Comparison of ENCODE assay signal across 15 cellular contexts in genomic region chr10:86043236-86043635, GRCh38.
DNase-seq lines count a peak whose midpoint lies in the region; ATAC-seq and TF ChIP-seq lines count a peak whose summit lies in the region.
"Had no signal": no experiment of that assay in that cellular context is flagged by ENCODE, and none has a peak within 500 bp of the region (broad histone marks: within the 10 kb centered on the region; RNA-seq: fewer than 3 reads in every experiment).

No MANE protein-coding gene starts in this region.

- no peaks in the 10 kb centered on the region for H3K27me3 Mint-ChIP-seq in central memory CD8-positive, alpha-beta T cell
- H3K27me3 Mint-ChIP-seq in Calu3 (ENCODE audit: unreplicated experiment) = peaks cover 60% of the 10 kb centered on the region

- peak; percentile 3 to 63 for DNase-seq in NCI-H526 (lab: John Stamatoyannopoulos, UW)
- no peak for DNase-seq in NCI-H526 treated with DMSO at 0.1 percent for 48 hours (lab: John Stamatoyannopoulos, UW)
- DNase-seq in NCI-H2107 (lab: John Stamatoyannopoulos, UW) = peak; percentile 7
- DNase-seq in central memory CD8-positive, alpha-beta T cell (ENCODE audit: low spot score in 2 of 2) = no peak
- DNase-seq in sciatic nerve (ENCODE audit: low spot score) = peak; percentile 1
- DNase-seq in Calu3 = no peak
- DNase-seq: CD4-positive, CD25-positive, alpha-beta regulatory T cell; NCI-H1694 treated with DMSO at 0.1 percent for 48 hours; NCI-H2227 treated with DMSO at 0.1 percent for 48 hours; NCI-H774; SHP77 had no signal

- peaks cover 31% of the 10 kb centered on the region for H3K4me1 Mint-ChIP-seq in central memory CD8-positive, alpha-beta T cell
- H3K4me1 Mint-ChIP-seq in Calu3 (ENCODE audit: low read depth, unreplicated experiment) = no peaks in the 10 kb centered on the region

- no peaks in the 10 kb centered on the region for H3K9me3 Mint-ChIP-seq in central memory CD8-positive, alpha-beta T cell
- H3K9me3 Mint-ChIP-seq in Calu3 (ENCODE audit: low read depth, unreplicated experiment) = no peaks in the 10 kb centered on the region
- H3K9me3 Mint-ChIP-seq: CD4-positive, CD25-positive, alpha-beta regulatory T cell had no signal

- ATAC-seq in central memory CD8-positive, alpha-beta T cell (replicated peaks; ENCODE audit: extremely low read depth, poor library complexity, severe bottlenecking) = no peak
- ATAC-seq in sciatic nerve = no peak
- ATAC-seq in HG02884 (IDR thresholded peaks at IDR 0.05; ENCODE audit: unreplicated experiment) = no peak
- ATAC-seq: A549, K562, Panc1 had no signal

- TF ChIP-seq CTCF in Calu3 (IDR thresholded peaks at IDR 0.05; ENCODE audit: unreplicated experiment) = no peak

- peak overlapping the region; percentile 56 for H3K27ac Mint-ChIP-seq in central memory CD8-positive, alpha-beta T cell (ENCODE audit: low read depth)
- H3K27ac Mint-ChIP-seq in Calu3 (ENCODE audit: unreplicated experiment) = no peak overlapping the region
- H3K27ac Mint-ChIP-seq: CD4-positive, CD25-positive, alpha-beta regulatory T cell had no signal

- H3K4me3 Mint-ChIP-seq in central memory CD8-positive, alpha-beta T cell = no peak overlapping the region
- no peak overlapping the region for H3K4me3 Mint-ChIP-seq in Calu3 (ENCODE audit: low read depth, unreplicated experiment)
- H3K4me3 Mint-ChIP-seq: CD4-positive, CD25-positive, alpha-beta regulatory T cell had no signal

- CTCF ChIA-PET in Calu3 (lab: Charles Lee) = no interaction called here

- BruUV-seq in Calu3 (replicated peaks; lab: Mats Ljungman, UMichigan) = no TSS peak

- intact Hi-C loops in sciatic nerve (cut with DNase I) (no loop called here), Calu3 (cut with micrococcal nuclease; ENCODE audit: unreplicated experiment) (no loop called here)

- no peaks in the 10 kb centered on the region for H3K36me3 Mint-ChIP-seq in central memory CD8-positive, alpha-beta T cell (ENCODE audit: insufficient read depth)
- H3K36me3 Mint-ChIP-seq in Calu3 (ENCODE audit: insufficient read depth, unreplicated experiment) = no peaks in the 10 kb centered on the region
- H3K36me3 Mint-ChIP-seq: CD4-positive, CD25-positive, alpha-beta regulatory T cell had no signal

Comparison
In these comparisons a context has a peak if more than half of its experiments do, and no peak if none do; other contexts are left out.
1. DNase-seq: peak in NCI-H526 (2 of 2), NCI-H2107 (single experiment) and sciatic nerve (single experiment); none in NCI-H526 treated with DMSO at 0.1 percent for 48 hours (single experiment), central memory CD8-positive, alpha-beta T cell (0 of 2) and Calu3 (single experiment).